ENCODE assay signal across 11 cellular contexts in the genomic region with DNA sequence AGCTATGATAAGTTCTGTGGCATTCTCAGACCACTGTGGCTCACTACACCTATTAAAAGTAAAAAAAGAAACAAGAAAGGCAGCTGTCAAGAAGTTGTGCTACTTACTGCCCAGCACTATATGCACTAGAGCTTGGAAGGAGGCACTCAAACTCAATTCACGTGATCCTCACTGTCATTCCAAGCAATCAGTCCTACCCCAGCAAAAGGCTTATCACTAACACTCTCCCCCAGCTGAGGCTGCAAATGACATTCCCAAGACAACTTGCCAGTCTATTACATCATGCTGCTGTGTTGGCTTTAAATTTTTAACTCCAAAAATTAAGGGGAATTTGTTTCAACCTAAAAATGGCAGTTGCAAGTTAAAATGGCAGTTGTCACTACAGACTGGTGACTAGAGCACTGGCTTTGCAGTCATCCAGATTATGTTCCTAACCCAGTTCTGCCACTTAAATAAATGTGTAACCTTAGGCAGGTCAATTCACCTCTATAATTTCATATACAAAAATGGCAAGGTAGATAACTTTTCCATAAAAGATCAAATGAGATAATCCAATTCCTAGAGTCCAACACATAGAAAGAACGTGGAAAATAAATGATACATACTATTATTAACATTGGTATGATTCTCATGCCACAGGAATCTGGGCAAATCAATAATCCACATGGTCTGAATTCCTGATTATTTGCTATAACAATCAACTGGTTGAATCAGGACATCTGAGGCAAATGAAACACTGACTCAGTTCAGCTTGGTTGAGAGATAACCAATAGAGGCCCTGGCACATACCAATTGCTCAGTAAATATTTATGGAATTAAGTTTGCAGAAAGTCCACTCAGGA. TPM values are rescaled to one million over a fixed set of nuclear protein-coding genes. Genes with fewer than 3 reads are reported as not detected.
DNase-seq lines count a peak whose midpoint lies in the region; ATAC-seq and TF ChIP-seq lines count a peak whose summit lies in the region.
"Had no signal": no experiment of that assay in that cellular context is flagged by ENCODE, and none has a peak within 500 bp of the region (broad histone marks: within the 10 kb centered on the region; RNA-seq: fewer than 3 reads in every experiment).

No MANE protein-coding gene starts in this region.

- TF ChIP-seq CTCF in AG04449 (IDR thresholded peaks at IDR 0.05; ENCODE audit: insufficient read depth, low read length, missing control alignments) (no peak), choroid plexus epithelial cell (conservative IDR thresholded peaks at IDR 0.05; ENCODE audit: low read depth, low read length) (no peak), left lung (IDR thresholded peaks at IDR 0.05) (no peak)

- ATAC-seq in left lung: peak; percentile 82
- ATAC-seq in HG03280 (IDR thresholded peaks at IDR 0.05; ENCODE audit: unreplicated experiment): no peak
- ATAC-seq in HG03571 (IDR thresholded peaks at IDR 0.05; ENCODE audit: unreplicated experiment): no peak
- ATAC-seq in HG03095 (IDR thresholded peaks at IDR 0.05; ENCODE audit: unreplicated experiment): no peak

- H3K4me3 ChIP-seq in AG04449 (ENCODE audit: low read depth, low read length): no peak overlapping the region
- H3K4me3 ChIP-seq in MG63: no peak overlapping the region
- no peak overlapping the region for H3K4me3 ChIP-seq in choroid plexus epithelial cell (ENCODE audit: low read depth, low read length)
- H3K4me3 ChIP-seq in left lung: no peak overlapping the region
- H3K4me3 ChIP-seq: BLaER1 treated with 17β-estradiol and CSF1 and Interleukin-3, amounts not matched to agents 10 nM and 100 nM had no signal

- intact Hi-C loops in left lung (cut with DNase I): no loop called here

- H3K36me3 ChIP-seq in MG63 (no peaks in the 10 kb centered on the region), left lung (no peaks in the 10 kb centered on the region)

- H3K27me3 ChIP-seq in MG63: no peaks in the 10 kb centered on the region
- no peaks in the 10 kb centered on the region for H3K27me3 ChIP-seq in left lung
- H3K27me3 ChIP-seq: BLaER1 treated with 17β-estradiol and CSF1 and Interleukin-3, amounts not matched to agents 10 nM and 100 nM had no signal

- peak; percentile 38 for DNase-seq in AG04449 (ENCODE audit: low read depth, low spot score)
- DNase-seq in MG63: peak; percentile 33
- DNase-seq in choroid plexus epithelial cell (ENCODE audit: low read depth): peak; percentile 53
- DNase-seq in left lung: no peak
- DNase-seq in NOMO-1 treated with DMSO at 0.1 percent for 48 hours (lab: John Stamatoyannopoulos, UW; ENCODE audit: unreplicated experiment): no peak
- DNase-seq: activated CD4-positive, CD25-positive, alpha-beta regulatory T cell treated with anti-CD3 and anti-CD28 coated beads, Interleukin-2, amount 50 U/mL, for 72 hours; NCI-H1417 treated with DMSO at 0.1 percent for 48 hours had no signal

- H3K27ac ChIP-seq in left lung: peak overlapping the region; percentile 29 to 58
- H3K27ac ChIP-seq: BLaER1 treated with 17β-estradiol and CSF1 and Interleukin-3, amounts not matched to agents 10 nM and 100 nM had no signal

- peaks cover 28 to 43% of the 10 kb centered on the region in 2 donors for H3K4me1 ChIP-seq in left lung

- H3K9me3 ChIP-seq in MG63 (no peaks in the 10 kb centered on the region), left lung (no peaks in the 10 kb centered on the region)

- CTCF ChIA-PET in AG04449 (lab: Yijun Ruan, JAX): interaction anchor here (0.9 to 1.6 kb wide), 4 partner anchors 9 to 329 kb away, joined by 3 to 4 read pairs (median 4); no protein-coding TSS in a partner anchor

- POLR2A ChIA-PET in AG04449 (lab: Yijun Ruan, JAX): no interaction called here

RNA-seq across cellular contexts. Expression of a gene that starts 52.4 kb away (rescaled TPM):
- total RNA-seq in MG63 (2014; rRNA removed; shearing (Covaris generic); ENCODE audit: low replicate concordance): 71.1 and 106 TPM in 2 replicates
- total RNA-seq in left lung: 10 to 100 TPM; 47.6 to 56.8 TPM

Comparison
In these comparisons a context has a peak if more than half of its experiments do, and no peak if none do; other contexts are left out.
1. DNase-seq: peak in AG04449 (single experiment), MG63 (single experiment) and choroid plexus epithelial cell (single experiment); none in left lung (0 of 2) and NOMO-1 treated with DMSO at 0.1 percent for 48 hours (single experiment).